ENCODE assay signal across 9 cellular contexts in the genomic region with DNA sequence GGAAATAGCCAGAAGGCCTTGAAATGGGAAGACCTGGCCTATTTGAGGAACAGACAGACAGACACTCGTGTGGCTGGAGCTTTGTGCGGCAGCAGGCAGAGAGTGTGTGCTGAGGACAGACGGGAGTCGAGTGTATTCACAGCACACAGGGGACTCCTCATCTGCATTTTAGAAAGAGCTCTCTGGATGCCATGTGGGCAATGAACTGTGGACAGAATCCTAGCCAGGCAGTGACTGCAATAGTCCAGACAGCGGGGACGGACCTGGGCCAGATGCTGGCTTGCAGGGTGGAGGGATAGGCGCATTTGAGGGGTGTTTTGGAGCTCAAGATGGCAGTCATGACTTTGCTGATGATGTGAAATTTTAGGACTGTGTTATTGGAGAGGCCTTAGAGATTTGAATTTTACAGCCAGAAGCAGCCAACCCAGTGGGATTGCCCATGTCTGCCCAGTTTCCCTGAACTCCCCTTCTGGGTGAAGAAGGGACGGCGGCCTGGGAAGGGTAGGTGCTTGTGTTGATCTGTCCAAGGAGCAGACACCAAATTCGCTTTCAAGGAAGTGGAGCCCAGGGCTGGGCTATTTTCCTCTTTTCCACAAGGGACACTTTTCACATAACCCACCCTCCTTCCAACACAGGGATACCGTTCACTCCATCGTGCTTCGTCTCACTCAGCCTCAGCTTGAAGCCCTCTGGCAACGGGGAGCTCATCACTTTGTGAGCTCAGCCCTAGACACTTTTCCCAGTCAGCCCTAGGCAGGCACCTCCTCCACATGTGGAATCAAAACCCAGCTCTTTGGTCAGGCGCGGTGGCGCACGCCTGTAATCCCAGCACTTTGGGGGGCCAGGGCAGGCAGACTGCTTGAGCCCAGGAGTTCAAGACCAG. TPM values are rescaled to one million over a fixed set of nuclear protein-coding genes. Genes with fewer than 3 reads are reported as not detected.
DNase-seq lines count a peak whose midpoint lies in the region; TF ChIP-seq lines count a peak whose summit lies in the region.
"Had no signal": no experiment of that assay in that cellular context is flagged by ENCODE, and none has a peak within 500 bp of the region (broad histone marks: within the 10 kb centered on the region; RNA-seq: fewer than 3 reads in every experiment).

No MANE protein-coding gene starts in this region.

- TF ChIP-seq EP300 in esophagus muscularis mucosa (IDR thresholded peaks at IDR 0.05) (no peak), sigmoid colon (IDR thresholded peaks at IDR 0.05) (no peak)

- H3K36me3 ChIP-seq in SJCRH30 (no peaks in the 10 kb centered on the region), esophagus muscularis mucosa (no peaks in the 10 kb centered on the region), sigmoid colon (no peaks in the 10 kb centered on the region)

- no peaks in the 10 kb centered on the region for H3K27me3 ChIP-seq in SJCRH30
- peaks cover 0 to 8% (median 0%) of the 10 kb centered on the region in 4 donors for H3K27me3 ChIP-seq in esophagus muscularis mucosa
- H3K27me3 ChIP-seq in sigmoid colon: no peaks in the 10 kb centered on the region

- peaks cover 18% of the 10 kb centered on the region for H3K4me1 ChIP-seq in SJCRH30
- H3K4me1 ChIP-seq in esophagus muscularis mucosa: peaks cover 8 to 19% (median 15%) of the 10 kb centered on the region in 4 donors
- H3K4me1 ChIP-seq in sigmoid colon: peaks cover 0 to 7% (median 0%) of the 10 kb centered on the region in 4 donors

- peak; percentile 48 for DNase-seq in HK-2 (ENCODE audit: unreplicated experiment)
- DNase-seq in SJCRH30: peak in 1 of 2 experiments; percentile 33
- no peak for DNase-seq in esophagus muscularis mucosa (ENCODE audit: extremely low spot score)
- no peak for DNase-seq in sigmoid colon
- DNase-seq in G401 (ENCODE audit: low spot score): no peak
- DNase-seq in EL: no peak
- no peak for DNase-seq in NCI-H69 (lab: John Stamatoyannopoulos, UW)
- DNase-seq: hippocampal formation, NCI-H748 treated with DMSO at 0.1 percent for 48 hours had no signal

- in situ Hi-C loops in G401 (cut with HindIII; ENCODE audit: low sequenced_read_pairs): no loop called here

- intact Hi-C loops in esophagus muscularis mucosa (cut with DNase I): no loop called here
- intact Hi-C loops in sigmoid colon (cut with DNase I): loop anchor here (10.0 kb wide), 1 partner anchor 496 kb away; no protein-coding TSS in a partner anchor

- H3K27ac ChIP-seq in SJCRH30 (peak overlapping the region; percentile 90), esophagus muscularis mucosa (replicated peaks in 1 of 4) (peak overlapping the region; percentile 59 to 75 (median 66)), sigmoid colon (peak overlapping the region; percentile 3 to 69 (median 59))

- TF ChIP-seq POLR2A in esophagus muscularis mucosa (IDR thresholded peaks at IDR 0.05; ENCODE audit: low read depth): no peak
- TF ChIP-seq POLR2A in sigmoid colon (IDR thresholded peaks at IDR 0.05): no peak

- TF ChIP-seq CTCF in esophagus muscularis mucosa (IDR thresholded peaks at IDR 0.05) (no peak), sigmoid colon (IDR thresholded peaks at IDR 0.05) (no peak)

- H3K9me3 ChIP-seq in SJCRH30 (replicated peaks): no peaks in the 10 kb centered on the region
- no peaks in the 10 kb centered on the region for H3K9me3 ChIP-seq in esophagus muscularis mucosa
- no peaks in the 10 kb centered on the region for H3K9me3 ChIP-seq in sigmoid colon

- 95% methylated on average over 17 of the region's 18 CpGs for WGBS in esophagus muscularis mucosa
- 90% methylated on average over 18 of the region's 18 CpGs for WGBS in sigmoid colon, 2 donors

- peak overlapping the region; percentile 44 for H3K4me3 ChIP-seq in SJCRH30
- H3K4me3 ChIP-seq in esophagus muscularis mucosa: no peak overlapping the region
- H3K4me3 ChIP-seq in sigmoid colon: no peak overlapping the region

RNA-seq across cellular contexts. Expression of a gene that starts 43.8 kb away (rescaled TPM):
- total RNA-seq in SJCRH30 (2014; rRNA removed; shearing (Covaris generic)): 18.7 and 19.5 TPM in 2 replicates
- total RNA-seq in esophagus muscularis mucosa (1 to 10 TPM in 2 of 4 donors, under 1 TPM in 2; 0.83 to 1.6 (median 1.2) TPM), sigmoid colon (under 1 TPM; 0.36 to 0.95 (median 0.61) TPM)
- polyA plus RNA-seq in sigmoid colon: 1 to 10 TPM in 2 of 3 donors, under 1 TPM in 1; 0.60 to 3.5 (median 1.4) TPM
- 8.6 and 18.1 TPM in 2 replicates for total RNA-seq in G401 (2014; rRNA removed; shearing (Covaris generic))

RNA-seq across cellular contexts. Expression of a gene that starts 50.9 kb away (rescaled TPM):
- total RNA-seq in SJCRH30 (2014; rRNA removed; shearing (Covaris generic)): not detected in 2 replicates
- total RNA-seq in esophagus muscularis mucosa (not detected), sigmoid colon (not detected)
- polyA plus RNA-seq in sigmoid colon: 1 to 10 TPM in 1 of 3 donors, not detected in 2; 1.3 TPM
- not detected in 2 replicates for total RNA-seq in G401 (2014; rRNA removed; shearing (Covaris generic))
